In genomic region chr3:102599819-102600576, GRCh38 we compare ENCODE assay signal across 21 cellular contexts.
"Had no signal": no experiment of that assay in that cellular context is flagged by ENCODE, and none has a peak within 500 bp of the region (broad histone marks: within the 10 kb centered on the region; RNA-seq: fewer than 3 reads in every experiment).

No MANE protein-coding gene starts in this region.

- H3K9me3 Mint-ChIP-seq: stimulated activated naive CD8-positive, alpha-beta T cell treated with anti-CD3 and anti-CD28 coated beads, Interleukin-15, Interleukin-2, amounts not matched to agents 100 ng/mL and 50 ng/mL, for 24 hours had no signal

- H3K27ac Mint-ChIP-seq: memory B cell; mesothelial cell of epicardium; natural killer cell treated with Interleukin-12 subunit alpha and Interleukin-12 subunit beta and Interleukin-15 and Interleukin-18, amount 100 ng/mL, for 72 hours; progenitor cell of endocrine pancreas; stimulated activated memory B cell treated with anti-CD40 and anti-IgM and Interleukin-4, amounts not matched to agents 10 μg/mL and 1 μg/mL and 100 μg/mL, for 72 hours; stimulated activated naive CD8-positive, alpha-beta T cell treated with anti-CD3 and anti-CD28 coated beads, Interleukin-15, Interleukin-2, amounts not matched to agents 100 ng/mL and 50 ng/mL, for 24 hours had no signal

- H3K4me3 Mint-ChIP-seq: memory B cell; mesothelial cell of epicardium; natural killer cell treated with Interleukin-12 subunit alpha and Interleukin-12 subunit beta and Interleukin-15 and Interleukin-18, amount 100 ng/mL, for 72 hours; stimulated activated memory B cell treated with anti-CD40 and anti-IgM and Interleukin-4, amounts not matched to agents 10 μg/mL and 1 μg/mL and 100 μg/mL, for 72 hours; stimulated activated naive CD8-positive, alpha-beta T cell treated with anti-CD3 and anti-CD28 coated beads, Interleukin-15, Interleukin-2, amounts not matched to agents 100 ng/mL and 50 ng/mL, for 24 hours had no signal

- H3K27me3 Mint-ChIP-seq: natural killer cell treated with Interleukin-12 subunit alpha and Interleukin-12 subunit beta and Interleukin-15 and Interleukin-18, amount 100 ng/mL, for 72 hours; progenitor cell of endocrine pancreas had no signal

- H3K4me1 Mint-ChIP-seq: memory B cell; mesothelial cell of epicardium; stimulated activated memory B cell treated with anti-CD40 and anti-IgM and Interleukin-4, amounts not matched to agents 10 μg/mL and 1 μg/mL and 100 μg/mL, for 72 hours had no signal

- DNase-seq: effector memory CD4-positive, alpha-beta T cell; gastrocnemius medialis; heart right ventricle; hypothalamus; left lung; lower lobe of right lung; occipital lobe; pancreas; spleen; stimulated activated CD4-positive, alpha-beta T cell treated with anti-CD3 and anti-CD28 coated beads, Interleukin-15, amount 100 ng/mL, for 24 hours; stimulated activated CD4-positive, alpha-beta T cell treated with anti-CD3 and anti-CD28 coated beads, Interleukin-1b, Interleukin-23, amount 100 ng/mL, for 48 hours; stimulated activated CD4-positive, alpha-beta T cell treated with anti-CD3 and anti-CD28 coated beads, Interleukin-4, amount 100 ng/mL, for 24 hours; tibial artery had no signal

- H3K36me3 Mint-ChIP-seq: memory B cell; mesothelial cell of epicardium; natural killer cell treated with Interleukin-12 subunit alpha and Interleukin-12 subunit beta and Interleukin-15 and Interleukin-18, amount 100 ng/mL, for 72 hours; stimulated activated memory B cell treated with anti-CD40 and anti-IgM and Interleukin-4, amounts not matched to agents 10 μg/mL and 1 μg/mL and 100 μg/mL, for 72 hours had no signal

- H3K27ac ChIP-seq: gastrocnemius medialis, heart right ventricle, left lung, lower lobe of right lung, pancreas, spleen, tibial artery had no signal

- H3K27me3 ChIP-seq: gastrocnemius medialis, heart right ventricle, left lung, pancreas, spleen, tibial artery had no signal

- H3K4me3 ChIP-seq: gastrocnemius medialis, heart right ventricle, left lung, lower lobe of right lung, pancreas, spleen, tibial artery had no signal

- ATAC-seq: esophagus mucosa; gastrocnemius medialis; left lung; lower lobe of right lung; natural killer cell treated with Interleukin-12 subunit alpha and Interleukin-12 subunit beta and Interleukin-15 and Interleukin-18, amount 100 ng/mL, for 72 hours; pancreas; sciatic nerve; stimulated activated memory B cell treated with anti-CD40 and anti-IgM and Interleukin-4, amounts not matched to agents 10 μg/mL and 1 μg/mL and 100 μg/mL, for 72 hours had no signal
